ENCODE assay signal across 1 cellular context in the genomic region with DNA sequence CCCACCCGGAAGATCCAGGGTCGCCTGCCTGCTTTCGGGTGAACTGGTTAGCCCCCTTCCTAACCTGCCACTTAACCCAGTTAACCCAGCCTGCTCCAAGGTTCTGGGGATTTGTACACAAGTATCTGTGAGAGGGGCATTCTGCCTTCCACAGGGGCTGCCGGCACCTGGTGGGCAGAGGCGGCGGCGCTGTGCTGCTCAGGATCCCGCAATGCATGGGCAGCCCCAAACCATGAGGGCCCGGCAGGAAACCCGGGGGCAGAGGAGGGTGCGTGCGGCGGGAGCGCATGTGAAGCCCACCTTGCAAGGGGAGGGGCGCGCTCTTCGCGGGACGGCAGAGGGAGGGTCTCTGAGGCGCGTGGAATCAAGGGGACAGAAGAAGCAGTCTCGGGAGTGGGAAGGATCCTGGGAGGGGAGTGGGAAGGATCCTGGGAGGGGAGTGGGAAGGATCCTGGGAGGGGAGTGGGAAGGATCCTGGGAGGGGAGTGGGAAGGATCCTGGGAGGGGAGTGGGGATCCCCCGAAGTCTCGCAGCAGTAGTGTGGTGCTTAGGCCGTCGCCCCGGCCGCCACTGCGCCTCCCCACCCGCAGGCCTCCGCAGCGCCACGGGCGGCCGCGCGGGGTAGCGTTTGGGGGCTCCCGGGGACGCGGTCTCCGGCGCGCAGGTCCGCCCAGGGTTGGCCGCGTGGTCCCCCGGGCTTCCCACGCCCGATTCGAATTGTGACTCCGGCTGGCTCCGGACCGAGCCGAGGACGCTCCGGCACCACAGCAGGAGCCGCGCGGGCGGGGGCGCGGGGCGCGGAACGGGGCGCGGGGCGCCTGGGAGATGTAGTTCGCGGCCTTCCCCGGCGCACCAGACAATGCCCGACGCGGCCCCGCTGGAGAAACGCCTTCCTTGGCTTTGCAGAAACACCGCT.
TF ChIP-seq lines count a peak whose summit lies in the region.

No MANE protein-coding gene starts in this region.

TF ChIP-seq in WTC11, 78 proteins besides CTCF, POLR2A, EP300 and RAD21 (continued from another document):
- TF ChIP-seq ARID4B (CRISPR knock-in tag; IDR thresholded peaks at IDR 0.05; ENCODE audit: borderline replicate concordance) (0 out of 2 replicates have a peak, but pooled peaks have one; percentile 38), NFYB (CRISPR knock-in tag; conservative IDR thresholded peaks at IDR 0.05; ENCODE audit: low read depth) (no peak), ZNF263 (CRISPR knock-in tag; IDR thresholded peaks at IDR 0.05; ENCODE audit: low read depth) (0 out of 2 replicates have a peak, but pooled peaks have one; percentile 9), ZNF416 (CRISPR knock-in tag; IDR thresholded peaks at IDR 0.05) (no peak)
- TF ChIP-seq, protein P1, sequence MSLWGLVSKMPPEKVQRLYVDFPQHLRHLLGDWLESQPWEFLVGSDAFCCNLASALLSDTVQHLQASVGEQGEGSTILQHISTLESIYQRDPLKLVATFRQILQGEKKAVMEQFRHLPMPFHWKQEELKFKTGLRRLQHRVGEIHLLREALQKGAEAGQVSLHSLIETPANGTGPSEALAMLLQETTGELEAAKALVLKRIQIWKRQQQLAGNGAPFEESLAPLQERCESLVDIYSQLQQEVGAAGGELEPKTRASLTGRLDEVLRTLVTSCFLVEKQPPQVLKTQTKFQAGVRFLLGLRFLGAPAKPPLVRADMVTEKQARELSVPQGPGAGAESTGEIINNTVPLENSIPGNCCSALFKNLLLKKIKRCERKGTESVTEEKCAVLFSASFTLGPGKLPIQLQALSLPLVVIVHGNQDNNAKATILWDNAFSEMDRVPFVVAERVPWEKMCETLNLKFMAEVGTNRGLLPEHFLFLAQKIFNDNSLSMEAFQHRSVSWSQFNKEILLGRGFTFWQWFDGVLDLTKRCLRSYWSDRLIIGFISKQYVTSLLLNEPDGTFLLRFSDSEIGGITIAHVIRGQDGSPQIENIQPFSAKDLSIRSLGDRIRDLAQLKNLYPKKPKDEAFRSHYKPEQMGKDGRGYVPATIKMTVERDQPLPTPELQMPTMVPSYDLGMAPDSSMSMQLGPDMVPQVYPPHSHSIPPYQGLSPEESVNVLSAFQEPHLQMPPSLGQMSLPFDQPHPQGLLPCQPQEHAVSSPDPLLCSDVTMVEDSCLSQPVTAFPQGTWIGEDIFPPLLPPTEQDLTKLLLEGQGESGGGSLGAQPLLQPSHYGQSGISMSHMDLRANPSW (CRISPR knock-in tag; conservative IDR thresholded peaks at IDR 0.05; ENCODE audit: low read depth) = 0 out of 2 replicates have a peak, but pooled peaks have one; percentile 33
- TF ChIP-seq, protein P2, sequence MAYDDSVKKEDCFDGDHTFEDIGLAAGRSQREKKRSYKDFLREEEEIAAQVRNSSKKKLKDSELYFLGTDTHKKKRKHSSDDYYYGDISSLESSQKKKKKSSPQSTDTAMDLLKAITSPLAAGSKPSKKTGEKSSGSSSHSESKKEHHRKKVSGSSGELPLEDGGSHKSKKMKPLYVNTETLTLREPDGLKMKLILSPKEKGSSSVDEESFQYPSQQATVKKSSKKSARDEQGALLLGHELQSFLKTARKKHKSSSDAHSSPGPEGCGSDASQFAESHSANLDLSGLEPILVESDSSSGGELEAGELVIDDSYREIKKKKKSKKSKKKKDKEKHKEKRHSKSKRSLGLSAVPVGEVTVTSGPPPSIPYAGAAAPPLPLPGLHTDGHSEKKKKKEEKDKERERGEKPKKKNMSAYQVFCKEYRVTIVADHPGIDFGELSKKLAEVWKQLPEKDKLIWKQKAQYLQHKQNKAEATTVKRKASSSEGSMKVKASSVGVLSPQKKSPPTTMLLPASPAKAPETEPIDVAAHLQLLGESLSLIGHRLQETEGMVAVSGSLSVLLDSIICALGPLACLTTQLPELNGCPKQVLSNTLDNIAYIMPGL (CRISPR knock-in tag; IDR thresholded peaks at IDR 0.05) = peak; percentile 81
